Comparison of ENCODE assay signal across 1 cellular context in genomic region chr2:156918410-156918809, GRCh38.
TF ChIP-seq lines count a peak whose summit lies in the region.

No MANE protein-coding gene starts in this region.

TF ChIP-seq in HepG2, 621 proteins besides CTCF, POLR2A, EP300 and RAD21 (continued from another document):
- TF ChIP-seq ZBED4 (CRISPR knock-in tag; IDR thresholded peaks at IDR 0.05; ENCODE audit: borderline replicate concordance) (no peak), POGK (CRISPR knock-in tag; conservative IDR thresholded peaks at IDR 0.05) (no peak), ZNF569 (CRISPR knock-in tag; IDR thresholded peaks at IDR 0.05; ENCODE audit: borderline replicate concordance) (no peak), IRX3 (CRISPR knock-in tag; IDR thresholded peaks at IDR 0.05; ENCODE audit: borderline replicate concordance, low read depth) (no peak), BRCA1 (CRISPR knock-in tag; IDR thresholded peaks at IDR 0.05) (no peak), DBP (CRISPR knock-in tag; IDR thresholded peaks at IDR 0.05; ENCODE audit: not compliant biosample characterization) (no peak), MTF1 (CRISPR knock-in tag; IDR thresholded peaks at IDR 0.05) (no peak), HMGA1 (CRISPR knock-in tag; conservative IDR thresholded peaks at IDR 0.05) (no peak), SMC3 (IDR thresholded peaks at IDR 0.05; ENCODE audit: low read length) (no peak), ZMYM3 (CRISPR knock-in tag; IDR thresholded peaks at IDR 0.05) (no peak), TBX2 (CRISPR knock-in tag; IDR thresholded peaks at IDR 0.05; ENCODE audit: borderline replicate concordance) (no peak), TOE1 (CRISPR knock-in tag; IDR thresholded peaks at IDR 0.05) (no peak), ZNF121 (CRISPR knock-in tag; IDR thresholded peaks at IDR 0.05) (no peak)
